In the genomic region with DNA sequence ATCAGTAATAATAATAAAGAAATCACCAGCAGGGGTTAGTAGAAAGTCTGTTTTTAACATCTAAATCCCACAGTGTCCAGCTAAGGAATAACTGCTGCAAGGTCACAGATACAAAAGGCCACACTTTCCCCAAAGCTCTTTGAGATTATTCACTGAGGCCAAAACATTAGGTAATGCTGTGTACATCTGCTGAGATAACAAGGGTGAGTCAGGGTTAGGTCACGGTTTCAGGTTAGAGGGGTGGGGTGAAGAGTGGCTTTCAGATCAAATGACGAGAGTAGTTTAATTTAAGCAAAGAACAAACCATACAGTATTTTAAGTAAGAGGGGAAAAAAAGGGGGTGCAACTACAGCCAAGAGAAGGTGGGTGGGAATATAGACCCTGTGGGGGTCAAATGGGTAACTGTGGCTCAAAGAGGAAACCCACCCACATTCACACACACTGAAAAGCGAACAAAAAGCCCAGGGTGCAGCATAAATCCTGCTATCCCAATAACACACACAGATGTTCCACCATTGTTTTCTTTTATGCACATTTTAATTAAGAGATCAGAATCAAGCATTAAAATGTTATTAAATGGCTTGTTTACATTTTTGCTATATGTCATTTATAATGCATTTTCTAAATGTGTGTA, we compare ENCODE assay signal across 7 cellular contexts.
A peak's percentile ranks its signal among the peaks of the same experiment; 100 is the strongest.
DNase-seq lines count a peak whose midpoint lies in the region; ATAC-seq lines count a peak whose summit lies in the region.

No MANE protein-coding gene starts in this region.

- no peak overlapping the region for H2BK5ac ChIP-seq in mesenchymal stem cell (ENCODE audit: low read depth, low read length, poor library complexity, severe bottlenecking)

- H3K9me3 ChIP-seq in mesenchymal stem cell (ENCODE audit: control insufficient read depth, low read length) = no peaks in the 10 kb centered on the region
- no peaks in the 10 kb centered on the region for H3K9me3 ChIP-seq in T-helper 17 cell (ENCODE audit: control insufficient read depth, low read length, poor library complexity, severe bottlenecking)

- no peak overlapping the region for H2AFZ ChIP-seq in mesenchymal stem cell (ENCODE audit: low read depth, low read length)

- peaks cover 5% of the 10 kb centered on the region for H3K36me3 Mint-ChIP-seq in T-helper 17 cell (ENCODE audit: low read depth)

- H3K4me3 Mint-ChIP-seq in T-helper 17 cell = no peak overlapping the region

- peaks cover 16% of the 10 kb centered on the region for H3K4me1 Mint-ChIP-seq in T-helper 17 cell

- peak; percentile 72 for ATAC-seq in GM18867 (IDR thresholded peaks at IDR 0.05; ENCODE audit: unreplicated experiment)
- ATAC-seq in HG03196 (IDR thresholded peaks at IDR 0.05; ENCODE audit: unreplicated experiment) = peak; percentile 61
- no peak for ATAC-seq in T-helper 17 cell

- peaks cover 11% of the 10 kb centered on the region for H3K79me1 ChIP-seq in mesenchymal stem cell (replicated peaks; ENCODE audit: low read length, poor library complexity, severe bottlenecking)

- peak; percentile 21 for DNase-seq in activated naive CD4-positive, alpha-beta T cell treated with anti-CD3 and anti-CD28 coated beads, Interleukin-2, amount 50 U/mL, for 16 hours
- DNase-seq in mesenchymal stem cell = peak; percentile 38
- no peak for DNase-seq in putamen (ENCODE audit: low spot score)
- DNase-seq in T-helper 17 cell = no peak
- no peak for DNase-seq in posterior cingulate gyrus

- no peak overlapping the region for H2BK12ac ChIP-seq in mesenchymal stem cell (ENCODE audit: low read length in 2 of 2)

- intact Hi-C loops in posterior cingulate gyrus (cut with DNase I) = no loop called here

- no peak overlapping the region for H3K27ac ChIP-seq in mesenchymal stem cell (ENCODE audit: low read length, poor library complexity, severe bottlenecking)

- H4K8ac ChIP-seq in mesenchymal stem cell (ENCODE audit: low read length) = peak overlapping the region; percentile 60

- H3K27me3 Mint-ChIP-seq in T-helper 17 cell = no peaks in the 10 kb centered on the region

- H4K91ac ChIP-seq in mesenchymal stem cell (ENCODE audit: low read length) = no peak overlapping the region

- no peak overlapping the region for H3K4me3 ChIP-seq in mesenchymal stem cell (ENCODE audit: insufficient read depth in 1 of 2, low read depth in 1 of 2, low read length in 2 of 2)

- no peak overlapping the region for H3K14ac ChIP-seq in mesenchymal stem cell (ENCODE audit: low read length in 2 of 2)

- H3K4me1 ChIP-seq in mesenchymal stem cell (ENCODE audit: control insufficient read depth, insufficient read depth, low read depth, low read length) = peaks cover 2% of the 10 kb centered on the region

- H3K18ac ChIP-seq in mesenchymal stem cell (ENCODE audit: low read depth in 1 of 2, low read length in 2 of 2) = no peak overlapping the region

- no peak overlapping the region for H3K27ac Mint-ChIP-seq in T-helper 17 cell

- no peak overlapping the region for H2AK5ac ChIP-seq in mesenchymal stem cell (ENCODE audit: low read length, severe bottlenecking)

- no peak overlapping the region for H3K23ac ChIP-seq in mesenchymal stem cell (ENCODE audit: low read length in 2 of 2)

- H3K9ac ChIP-seq in mesenchymal stem cell (ENCODE audit: low read length) = peak overlapping the region; percentile 36

- 40% methylated on average over 1 of the region's 3 CpGs for WGBS in mesenchymal stem cell

- no peak overlapping the region for H2BK15ac ChIP-seq in mesenchymal stem cell (ENCODE audit: low read depth, poor library complexity, severe bottlenecking)

- no peaks in the 10 kb centered on the region for H3K27me3 ChIP-seq in mesenchymal stem cell (ENCODE audit: control insufficient read depth in 1 of 2, insufficient read depth in 1 of 2, low read length in 2 of 2)

- H3K4ac ChIP-seq in mesenchymal stem cell (ENCODE audit: low read depth in 1 of 2, low read length in 2 of 2) = no peak overlapping the region

- H2BK120ac ChIP-seq in mesenchymal stem cell (ENCODE audit: low read depth, low read length) = no peak overlapping the region

- H3K36me3 ChIP-seq in mesenchymal stem cell (ENCODE audit: control insufficient read depth in 1 of 2, insufficient read depth in 2 of 2, low read depth in 1 of 2, low read length in 2 of 2) = no peaks in the 10 kb centered on the region

- no peak overlapping the region for H3K4me2 ChIP-seq in mesenchymal stem cell (ENCODE audit: low read length, poor library complexity, severe bottlenecking)

Comparison
In these comparisons a context has a peak if more than half of its experiments do, and no peak if none do; other contexts are left out.
1. DNase-seq: peak in activated naive CD4-positive, alpha-beta T cell treated with anti-CD3 and anti-CD28 coated beads, Interleukin-2, amount 50 U/mL, for 16 hours (single experiment) and mesenchymal stem cell (single experiment); none in putamen (single experiment), T-helper 17 cell (0 of 3) and posterior cingulate gyrus (0 of 10).